In genomic region chr20:63957004-63957689, GRCh38 we compare ENCODE assay signal across 8 cellular contexts. TPM values are rescaled to one million over a fixed set of nuclear protein-coding genes. Genes with fewer than 3 reads are reported as not detected.
DNase-seq lines count a peak whose midpoint lies in the region; ATAC-seq and TF ChIP-seq lines count a peak whose summit lies in the region.

No MANE protein-coding gene starts in this region.

- H3K27me3 ChIP-seq in BLaER1 (no peaks in the 10 kb centered on the region), body of pancreas (no peaks in the 10 kb centered on the region), skeletal muscle satellite cell (ENCODE audit: control insufficient read depth, insufficient read depth, low read length) (no peaks in the 10 kb centered on the region)

- H3K9ac ChIP-seq in BLaER1: peak overlapping the region; percentile 75
- H3K9ac ChIP-seq in skeletal muscle satellite cell (ENCODE audit: low read depth, low read length): peak overlapping the region; percentile 54

- peak overlapping the region; percentile 71 for H3K27ac ChIP-seq in BLaER1
- peak overlapping the region in 3 of 4 donors; percentile 41 to 91 (median 63) for H3K27ac ChIP-seq in body of pancreas

- H3K36me3 ChIP-seq in BLaER1 (peaks cover 37% of the 10 kb centered on the region), body of pancreas (replicated peaks in 1 of 2; ENCODE audit: insufficient read depth in 1 of 2, low read depth in 2 of 2) (peaks cover 0 to 3% of the 10 kb centered on the region in 2 donors), skeletal muscle satellite cell (ENCODE audit: insufficient read depth, low read length) (peaks cover 16% of the 10 kb centered on the region)

- intact Hi-C loops in body of pancreas (cut with DNase I): no loop called here

- H3K4me2 ChIP-seq in BLaER1 (peak overlapping the region; percentile 98), skeletal muscle satellite cell (ENCODE audit: low read length) (peak overlapping the region; percentile 77)

- peak in 2 of 7 experiments; percentile 12 to 19 for TF ChIP-seq CTCF in body of pancreas (IDR thresholded peaks at IDR 0.05)

- ATAC-seq in GM19397 (IDR thresholded peaks at IDR 0.05; ENCODE audit: unreplicated experiment) (peak; percentile 23), body of pancreas (peak; percentile 25), HG03135 (IDR thresholded peaks at IDR 0.05; ENCODE audit: unreplicated experiment) (no peak)

- peak; percentile 82 for DNase-seq in NAMALWA (ENCODE audit: low spot score)
- DNase-seq in T-helper 22 cell (ENCODE audit: low read depth): peak; percentile 62
- peak; percentile 58 to 69 (median 67) for DNase-seq in body of pancreas

- H4K20me1 ChIP-seq in BLaER1: peaks cover 50% of the 10 kb centered on the region

- TF ChIP-seq POLR2A in body of pancreas (IDR thresholded peaks at IDR 0.05): peak in 1 of 3 donors; percentile 28

- WGBS in body of pancreas, 2 donors: 0 to 4% methylated on average over 10 to 28 of the region's 28 CpGs

- H3K4me3 ChIP-seq in BLaER1 (peak overlapping the region; percentile 94), body of pancreas (peak overlapping the region in 1 of 2 donors; percentile 32), iPS-11a (ENCODE audit: low read depth, low read length) (peak overlapping the region; percentile 56), skeletal muscle satellite cell (ENCODE audit: low read length) (peak overlapping the region; percentile 71)

- no peaks in the 10 kb centered on the region for H3K9me3 ChIP-seq in BLaER1
- no peaks in the 10 kb centered on the region for H3K9me3 ChIP-seq in body of pancreas
- no peaks in the 10 kb centered on the region for H3K9me3 ChIP-seq in skeletal muscle satellite cell (replicated peaks; ENCODE audit: low read length)

- H3K4me1 ChIP-seq in BLaER1 (peaks cover 58% of the 10 kb centered on the region), body of pancreas (peaks cover 46% of the 10 kb centered on the region), skeletal muscle satellite cell (ENCODE audit: control insufficient read depth, insufficient read depth, low read length) (peaks cover 35% of the 10 kb centered on the region)

RNA-seq across cellular contexts. Expression of gene UCKL1, which starts 0.9 kb away (rescaled TPM):
- total RNA-seq in body of pancreas: 10 to 100 TPM; 21.0 to 26.0 TPM
- 16.5 and 16.6 TPM in 2 replicates for total RNA-seq in skeletal muscle satellite cell (2012; rRNA removed)

RNA-seq across cellular contexts. Expression of gene ZNF512B, which starts 12.6 kb away (rescaled TPM):
- 10 to 100 TPM in 1 of 2 donors, 1 to 10 TPM in 1; 8.0 to 12.5 TPM for total RNA-seq in body of pancreas
- total RNA-seq in skeletal muscle satellite cell (2012; rRNA removed): 7.1 and 9.6 TPM in 2 replicates

RNA-seq across cellular contexts. Expression of gene SAMD10, which starts 22.3 kb away (rescaled TPM):
- total RNA-seq in body of pancreas: 1 to 10 TPM; 3.6 to 7.6 TPM
- 0.76 and 1.5 TPM in 2 replicates for total RNA-seq in skeletal muscle satellite cell (2012; rRNA removed)

RNA-seq across cellular contexts. Expression of gene PRPF6, which starts 23.8 kb away (rescaled TPM):
- total RNA-seq in body of pancreas: 10 to 100 TPM; 42.3 to 52.1 TPM
- total RNA-seq in skeletal muscle satellite cell (2012; rRNA removed): 52.7 and 54.6 TPM in 2 replicates
